Comparison of ENCODE assay signal across 12 cellular contexts in the genomic region with DNA sequence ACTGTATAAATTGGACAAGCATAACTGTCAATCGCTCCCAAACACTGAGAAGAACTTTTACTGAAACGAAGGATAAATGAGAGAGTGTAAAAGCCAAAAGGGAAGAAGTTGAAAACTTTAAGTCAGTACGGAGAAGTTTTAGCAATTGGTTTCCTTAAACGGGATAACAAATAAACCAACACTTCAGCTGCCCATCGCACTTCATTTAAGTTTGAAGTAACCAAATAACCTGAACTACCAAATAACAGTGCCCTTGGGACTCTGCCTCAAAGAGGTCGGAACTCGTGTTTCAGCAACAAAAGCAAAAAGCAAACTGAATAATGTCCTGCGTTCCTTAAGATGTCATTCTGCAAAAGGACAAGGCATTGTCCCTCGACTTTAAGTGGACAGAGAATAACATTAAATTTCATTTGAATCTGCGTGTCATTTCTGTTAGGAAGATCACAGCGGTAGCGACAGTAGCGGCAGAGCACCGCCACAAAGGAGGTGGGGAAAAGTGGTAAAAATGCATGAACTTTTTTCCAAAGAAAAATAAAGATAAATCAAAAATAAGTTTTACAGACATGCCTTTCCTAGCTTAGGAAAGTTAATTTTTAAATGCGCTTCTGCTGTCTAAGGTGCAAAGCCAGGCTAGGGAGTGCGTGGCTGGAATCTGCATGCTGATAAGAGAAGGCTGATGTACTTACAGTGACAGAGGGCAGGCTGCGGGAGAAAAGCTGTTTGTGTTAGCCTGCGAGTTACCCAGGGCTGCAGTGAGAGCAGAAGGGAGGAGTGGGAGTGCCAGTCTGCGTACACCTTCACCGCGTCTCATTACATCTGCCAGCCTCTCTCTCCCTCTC.
DNase-seq lines count a peak whose midpoint lies in the region; ATAC-seq and TF ChIP-seq lines count a peak whose summit lies in the region.
"Had no signal": no experiment of that assay in that cellular context is flagged by ENCODE, and none has a peak within 500 bp of the region (broad histone marks: within the 10 kb centered on the region; RNA-seq: fewer than 3 reads in every experiment).

No MANE protein-coding gene starts in this region.

- DNase-seq in activated naive CD8-positive, alpha-beta T cell treated with anti-CD3 and anti-CD28 coated beads for 36 hours, result no peak
- DNase-seq in NCI-H2227 treated with DMSO at 0.1 percent for 48 hours (lab: John Stamatoyannopoulos, UW) (peak; percentile 49), endothelial cell (ENCODE audit: low spot score) (no peak), smooth muscle cell (lab: John Stamatoyannopoulos, UW; ENCODE audit: unreplicated experiment) (no peak)
- no peak for DNase-seq in stimulated activated CD4-positive, alpha-beta T cell treated with anti-CD3 and anti-CD28 coated beads, Interleukin-12 subunit alpha, Interleukin-12 subunit beta, amount 100 ng/mL, for 4 hours
- no peak for DNase-seq in stimulated activated CD4-positive, alpha-beta T cell treated with anti-CD3 and anti-CD28 coated beads, Interleukin-2, amount 100 ng/mL, for 24 hours
- DNase-seq: activated naive CD4-positive, alpha-beta T cell; cerebellar nuclear complex; stimulated activated CD4-positive, alpha-beta T cell treated with anti-CD3 and anti-CD28 coated beads, Interleukin-15, amount 100 ng/mL, for 24 hours had no signal

- H3K9ac ChIP-seq in smooth muscle cell (ENCODE audit: low read depth), result no peak overlapping the region

- H3K36me3 ChIP-seq in smooth muscle cell (ENCODE audit: low read depth), result no peaks in the 10 kb centered on the region

- H3F3A ChIP-seq in smooth muscle cell (ENCODE audit: low read depth), result peaks cover under 1% of the 10 kb centered on the region

- no peaks in the 10 kb centered on the region for H3K9me3 Mint-ChIP-seq in activated naive CD8-positive, alpha-beta T cell (ENCODE audit: low read depth)
- no peaks in the 10 kb centered on the region for H3K9me3 Mint-ChIP-seq in activated naive CD8-positive, alpha-beta T cell treated with anti-CD3 and anti-CD28 coated beads for 36 hours
- no peaks in the 10 kb centered on the region for H3K9me3 Mint-ChIP-seq in endothelial cell (ENCODE audit: unreplicated experiment)
- H3K9me3 Mint-ChIP-seq: natural killer cell treated with Interleukin-12 subunit alpha and Interleukin-12 subunit beta and Interleukin-15 and Interleukin-18, amount 100 ng/mL, for 72 hours had no signal

- no peaks in the 10 kb centered on the region for H3K9me3 ChIP-seq in smooth muscle cell (replicated peaks; ENCODE audit: low read depth)

- peaks cover 27% of the 10 kb centered on the region for H3K4me1 ChIP-seq in smooth muscle cell (ENCODE audit: low read depth)

- H3K4me3 Mint-ChIP-seq in activated naive CD8-positive, alpha-beta T cell, result peak overlapping the region; percentile 2
- no peak overlapping the region for H3K4me3 Mint-ChIP-seq in activated naive CD8-positive, alpha-beta T cell treated with anti-CD3 and anti-CD28 coated beads for 36 hours
- peak overlapping the region; percentile 74 for H3K4me3 Mint-ChIP-seq in endothelial cell (ENCODE audit: unreplicated experiment)

- peaks cover 29% of the 10 kb centered on the region for H3K4me1 Mint-ChIP-seq in activated naive CD8-positive, alpha-beta T cell (ENCODE audit: low read depth)
- H3K4me1 Mint-ChIP-seq in activated naive CD8-positive, alpha-beta T cell treated with anti-CD3 and anti-CD28 coated beads for 36 hours, result peaks cover 17% of the 10 kb centered on the region
- H3K4me1 Mint-ChIP-seq in endothelial cell (ENCODE audit: unreplicated experiment), result peaks cover 35% of the 10 kb centered on the region

- peaks cover 33% of the 10 kb centered on the region for H3K79me2 ChIP-seq in smooth muscle cell (ENCODE audit: low read depth)

- WGBS in smooth muscle cell (ENCODE audit: low lambda C conversion rate), result 7% methylated on average over 21 of the region's 21 CpGs

- H2AFZ ChIP-seq in smooth muscle cell (ENCODE audit: low read depth), result peak overlapping the region; percentile 73

- peaks cover 37% of the 10 kb centered on the region for H3K27me3 Mint-ChIP-seq in activated naive CD8-positive, alpha-beta T cell
- peaks cover 16% of the 10 kb centered on the region for H3K27me3 Mint-ChIP-seq in activated naive CD8-positive, alpha-beta T cell treated with anti-CD3 and anti-CD28 coated beads for 36 hours
- peaks cover 15% of the 10 kb centered on the region for H3K27me3 Mint-ChIP-seq in endothelial cell (ENCODE audit: unreplicated experiment)

- peak overlapping the region; percentile 94 for H3K4me2 ChIP-seq in smooth muscle cell

- TF ChIP-seq CTCF in endothelial cell (IDR thresholded peaks at IDR 0.05; ENCODE audit: unreplicated experiment) (no peak), smooth muscle cell (IDR thresholded peaks at IDR 0.05; ENCODE audit: borderline replicate concordance, insufficient read depth, poor library complexity, severe bottlenecking) (no peak)

- no peaks in the 10 kb centered on the region for H3K36me3 Mint-ChIP-seq in activated naive CD8-positive, alpha-beta T cell
- H3K36me3 Mint-ChIP-seq in activated naive CD8-positive, alpha-beta T cell treated with anti-CD3 and anti-CD28 coated beads for 36 hours, result no peaks in the 10 kb centered on the region
- no peaks in the 10 kb centered on the region for H3K36me3 Mint-ChIP-seq in endothelial cell (ENCODE audit: low read depth, unreplicated experiment)

- peak overlapping the region; percentile 12 for H3K27ac ChIP-seq in smooth muscle cell (ENCODE audit: low read depth)

- H4K20me1 ChIP-seq in smooth muscle cell (ENCODE audit: low read depth), result no peaks in the 10 kb centered on the region

- peaks cover 8% of the 10 kb centered on the region for H3K27me3 ChIP-seq in smooth muscle cell (ENCODE audit: low read depth)

- no peak for ATAC-seq in HG03354 (IDR thresholded peaks at IDR 0.05; ENCODE audit: poor library complexity, severe bottlenecking, unreplicated experiment)
- ATAC-seq: natural killer cell treated with Interleukin-12 subunit alpha and Interleukin-12 subunit beta and Interleukin-15 and Interleukin-18, amount 100 ng/mL, for 72 hours had no signal

- no peak overlapping the region for H3K27ac Mint-ChIP-seq in activated naive CD8-positive, alpha-beta T cell
- H3K27ac Mint-ChIP-seq in activated naive CD8-positive, alpha-beta T cell treated with anti-CD3 and anti-CD28 coated beads for 36 hours, result no peak overlapping the region
- H3K27ac Mint-ChIP-seq in endothelial cell (ENCODE audit: unreplicated experiment), result no peak overlapping the region
- H3K27ac Mint-ChIP-seq: natural killer cell treated with Interleukin-12 subunit alpha and Interleukin-12 subunit beta and Interleukin-15 and Interleukin-18, amount 100 ng/mL, for 72 hours had no signal

- H3K4me3 ChIP-seq in smooth muscle cell, result peak overlapping the region; percentile 67
